3 cellular contexts compared by ENCODE assay signal in the genomic region with DNA sequence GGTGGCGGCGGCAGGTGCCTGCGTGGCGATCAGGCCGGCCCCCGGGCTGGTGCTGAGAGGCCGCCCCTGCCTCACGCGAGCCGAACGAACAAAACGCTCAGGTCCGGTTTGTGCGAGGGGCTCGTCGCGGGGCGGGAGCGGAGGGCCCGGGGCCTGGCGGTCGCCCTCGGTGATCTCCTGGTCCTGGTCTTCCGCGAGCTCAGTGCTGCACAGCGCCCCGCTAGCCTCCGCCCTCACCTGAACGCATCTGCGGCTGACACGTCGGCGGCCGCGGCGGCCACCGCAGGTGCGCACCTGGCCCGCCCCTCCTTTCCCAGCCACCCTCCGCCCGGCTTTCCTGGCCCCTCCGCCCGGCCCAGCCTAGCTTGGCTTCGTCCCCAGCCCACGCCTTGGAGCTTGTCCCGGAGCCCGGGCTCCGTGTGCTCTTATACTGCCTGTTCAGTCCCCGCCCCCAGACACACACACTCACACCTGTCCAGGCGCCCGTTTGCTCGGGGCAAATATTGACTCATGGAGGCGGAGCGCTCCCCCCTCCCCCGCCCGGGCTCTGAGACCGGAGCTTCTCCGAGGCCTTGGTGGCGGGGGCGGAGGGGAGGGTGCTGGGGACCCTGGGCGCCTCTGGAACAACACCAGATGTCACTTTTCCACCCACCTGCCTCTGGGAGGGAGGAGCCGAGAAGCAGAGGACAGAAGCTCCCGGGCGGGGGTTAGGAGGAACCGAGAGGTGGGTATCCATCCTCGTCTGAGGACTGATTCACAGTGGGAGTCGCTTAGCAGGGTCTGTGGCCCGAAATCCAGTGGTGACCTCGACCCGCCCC.
A peak's percentile ranks its signal among the peaks of the same experiment; 100 is the strongest.
TF ChIP-seq lines count a peak whose summit lies in the region.

No MANE protein-coding gene starts in this region.

TF ChIP-seq in SK-N-SH, 30 proteins besides CTCF, POLR2A, EP300 and RAD21:
- TF ChIP-seq GATA2 (CRISPR knock-in tag; IDR thresholded peaks at IDR 0.05) (0 out of 2 replicates have a peak, but pooled peaks have one; percentile 11), TCF12 (IDR thresholded peaks at IDR 0.05) (no peak), YY1 (IDR thresholded peaks at IDR 0.05; ENCODE audit: low read depth) (no peak)
TF ChIP-seq in SK-N-SH: peak in this region for 1.

TF ChIP-seq in SK-N-SH treated with all-trans-retinoic acid at 6 μM for 48 hours, 23 proteins besides CTCF, POLR2A, EP300 and RAD21:
- TF ChIP-seq ZNF70 (CRISPR knock-in tag; IDR thresholded peaks at IDR 0.05) (no peak), ZFP3 (CRISPR knock-in tag; IDR thresholded peaks at IDR 0.05) (no peak), TCF4 (CRISPR knock-in tag; IDR thresholded peaks at IDR 0.05; ENCODE audit: borderline replicate concordance) (no peak), ZC3H10 (CRISPR knock-in tag; IDR thresholded peaks at IDR 0.05) (no peak), ARNTL (CRISPR knock-in tag; IDR thresholded peaks at IDR 0.05; ENCODE audit: borderline replicate concordance, low read depth) (no peak), ZFP30 (CRISPR knock-in tag; IDR thresholded peaks at IDR 0.05) (no peak), RARB (CRISPR knock-in tag; IDR thresholded peaks at IDR 0.05) (no peak), CSDC2 (CRISPR knock-in tag; IDR thresholded peaks at IDR 0.05) (no peak), PPARA (CRISPR knock-in tag; IDR thresholded peaks at IDR 0.05; ENCODE audit: borderline replicate concordance) (no peak), ESRRG (CRISPR knock-in tag; IDR thresholded peaks at IDR 0.05) (no peak), SNAI2 (CRISPR knock-in tag; IDR thresholded peaks at IDR 0.05) (no peak), TOX (CRISPR knock-in tag; IDR thresholded peaks at IDR 0.05; ENCODE audit: borderline replicate concordance) (no peak), ISL1 (CRISPR knock-in tag; IDR thresholded peaks at IDR 0.05) (no peak)
- TF ChIP-seq, protein P1, sequence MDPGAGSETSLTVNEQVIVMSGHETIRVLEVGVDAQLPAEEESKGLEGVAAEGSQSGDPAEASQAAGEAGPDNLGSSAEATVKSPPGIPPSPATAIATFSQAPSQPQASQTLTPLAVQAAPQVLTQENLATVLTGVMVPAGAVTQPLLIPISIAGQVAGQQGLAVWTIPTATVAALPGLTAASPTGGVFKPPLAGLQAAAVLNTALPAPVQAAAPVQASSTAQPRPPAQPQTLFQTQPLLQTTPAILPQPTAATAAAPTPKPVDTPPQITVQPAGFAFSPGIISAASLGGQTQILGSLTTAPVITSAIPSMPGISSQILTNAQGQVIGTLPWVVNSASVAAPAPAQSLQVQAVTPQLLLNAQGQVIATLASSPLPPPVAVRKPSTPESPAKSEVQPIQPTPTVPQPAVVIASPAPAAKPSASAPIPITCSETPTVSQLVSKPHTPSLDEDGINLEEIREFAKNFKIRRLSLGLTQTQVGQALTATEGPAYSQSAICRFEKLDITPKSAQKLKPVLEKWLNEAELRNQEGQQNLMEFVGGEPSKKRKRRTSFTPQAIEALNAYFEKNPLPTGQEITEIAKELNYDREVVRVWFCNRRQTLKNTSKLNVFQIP (CRISPR knock-in tag; IDR thresholded peaks at IDR 0.05; ENCODE audit: borderline replicate concordance, low read depth), result no peak
- TF ChIP-seq, protein P2, sequence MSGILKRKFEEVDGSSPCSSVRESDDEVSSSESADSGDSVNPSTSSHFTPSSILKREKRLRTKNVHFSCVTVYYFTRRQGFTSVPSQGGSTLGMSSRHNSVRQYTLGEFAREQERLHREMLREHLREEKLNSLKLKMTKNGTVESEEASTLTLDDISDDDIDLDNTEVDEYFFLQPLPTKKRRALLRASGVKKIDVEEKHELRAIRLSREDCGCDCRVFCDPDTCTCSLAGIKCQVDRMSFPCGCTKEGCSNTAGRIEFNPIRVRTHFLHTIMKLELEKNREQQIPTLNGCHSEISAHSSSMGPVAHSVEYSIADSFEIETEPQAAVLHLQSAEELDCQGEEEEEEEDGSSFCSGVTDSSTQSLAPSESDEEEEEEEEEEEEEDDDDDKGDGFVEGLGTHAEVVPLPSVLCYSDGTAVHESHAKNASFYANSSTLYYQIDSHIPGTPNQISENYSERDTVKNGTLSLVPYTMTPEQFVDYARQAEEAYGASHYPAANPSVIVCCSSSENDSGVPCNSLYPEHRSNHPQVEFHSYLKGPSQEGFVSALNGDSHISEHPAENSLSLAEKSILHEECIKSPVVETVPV (CRISPR knock-in tag; IDR thresholded peaks at IDR 0.05), result no peak
- TF ChIP-seq, protein P3, sequence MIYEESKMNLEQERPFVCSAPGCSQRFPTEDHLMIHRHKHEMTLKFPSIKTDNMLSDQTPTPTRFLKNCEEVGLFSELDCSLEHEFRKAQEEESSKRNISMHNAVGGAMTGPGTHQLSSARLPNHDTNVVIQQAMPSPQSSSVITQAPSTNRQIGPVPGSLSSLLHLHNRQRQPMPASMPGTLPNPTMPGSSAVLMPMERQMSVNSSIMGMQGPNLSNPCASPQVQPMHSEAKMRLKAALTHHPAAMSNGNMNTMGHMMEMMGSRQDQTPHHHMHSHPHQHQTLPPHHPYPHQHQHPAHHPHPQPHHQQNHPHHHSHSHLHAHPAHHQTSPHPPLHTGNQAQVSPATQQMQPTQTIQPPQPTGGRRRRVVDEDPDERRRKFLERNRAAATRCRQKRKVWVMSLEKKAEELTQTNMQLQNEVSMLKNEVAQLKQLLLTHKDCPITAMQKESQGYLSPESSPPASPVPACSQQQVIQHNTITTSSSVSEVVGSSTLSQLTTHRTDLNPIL (CRISPR knock-in tag; IDR thresholded peaks at IDR 0.05; ENCODE audit: low read depth), result no peak
- TF ChIP-seq, protein P4, sequence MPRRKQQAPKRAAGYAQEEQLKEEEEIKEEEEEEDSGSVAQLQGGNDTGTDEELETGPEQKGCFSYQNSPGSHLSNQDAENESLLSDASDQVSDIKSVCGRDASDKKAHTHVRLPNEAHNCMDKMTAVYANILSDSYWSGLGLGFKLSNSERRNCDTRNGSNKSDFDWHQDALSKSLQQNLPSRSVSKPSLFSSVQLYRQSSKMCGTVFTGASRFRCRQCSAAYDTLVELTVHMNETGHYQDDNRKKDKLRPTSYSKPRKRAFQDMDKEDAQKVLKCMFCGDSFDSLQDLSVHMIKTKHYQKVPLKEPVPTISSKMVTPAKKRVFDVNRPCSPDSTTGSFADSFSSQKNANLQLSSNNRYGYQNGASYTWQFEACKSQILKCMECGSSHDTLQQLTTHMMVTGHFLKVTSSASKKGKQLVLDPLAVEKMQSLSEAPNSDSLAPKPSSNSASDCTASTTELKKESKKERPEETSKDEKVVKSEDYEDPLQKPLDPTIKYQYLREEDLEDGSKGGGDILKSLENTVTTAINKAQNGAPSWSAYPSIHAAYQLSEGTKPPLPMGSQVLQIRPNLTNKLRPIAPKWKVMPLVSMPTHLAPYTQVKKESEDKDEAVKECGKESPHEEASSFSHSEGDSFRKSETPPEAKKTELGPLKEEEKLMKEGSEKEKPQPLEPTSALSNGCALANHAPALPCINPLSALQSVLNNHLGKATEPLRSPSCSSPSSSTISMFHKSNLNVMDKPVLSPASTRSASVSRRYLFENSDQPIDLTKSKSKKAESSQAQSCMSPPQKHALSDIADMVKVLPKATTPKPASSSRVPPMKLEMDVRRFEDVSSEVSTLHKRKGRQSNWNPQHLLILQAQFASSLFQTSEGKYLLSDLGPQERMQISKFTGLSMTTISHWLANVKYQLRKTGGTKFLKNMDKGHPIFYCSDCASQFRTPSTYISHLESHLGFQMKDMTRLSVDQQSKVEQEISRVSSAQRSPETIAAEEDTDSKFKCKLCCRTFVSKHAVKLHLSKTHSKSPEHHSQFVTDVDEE (CRISPR knock-in tag; IDR thresholded peaks at IDR 0.05), result no peak

TF ChIP-seq in endothelial cell of umbilical vein, 7 proteins besides CTCF, POLR2A, EP300 and RAD21:
- peak; percentile 63 for TF ChIP-seq EZH2 (IDR thresholded peaks at IDR 0.05; ENCODE audit: borderline replicate concordance, low read depth, low read length, severe bottlenecking)
- TF ChIP-seq FOS (IDR thresholded peaks at IDR 0.05; ENCODE audit: borderline replicate concordance, insufficient read depth, low read length), result no peak
